Comparison of ENCODE assay signal across 19 cellular contexts in genomic region chr3:10623578-10624275, GRCh38.
"Had no signal": no experiment of that assay in that cellular context is flagged by ENCODE, and none has a peak within 500 bp of the region (broad histone marks: within the 10 kb centered on the region; RNA-seq: fewer than 3 reads in every experiment).

No MANE protein-coding gene starts in this region.

- H3K9me3 ChIP-seq: heart left ventricle, tibial artery, upper lobe of left lung, vagina had no signal

- H3K27ac ChIP-seq: coronary artery, heart left ventricle, tibial artery, upper lobe of left lung, vagina had no signal

- DNase-seq: effector CD4-positive, alpha-beta T cell; endodermal cell; heart left ventricle; hippocampal formation; kidney glomerular epithelial cell; mesendoderm; naive thymus-derived CD4-positive, alpha-beta T cell; nephron progenitor cell; stimulated activated CD4-positive, alpha-beta T cell treated with anti-CD3 and anti-CD28 coated beads, Interleukin-1b, Interleukin-23, amount 100 ng/mL, for 48 hours; stimulated activated CD4-positive, alpha-beta T cell treated with anti-CD3 and anti-CD28 coated beads, Interleukin-4, amount 100 ng/mL, for 24 hours; upper lobe of left lung had no signal

- ATAC-seq: heart left ventricle; naive thymus-derived CD4-positive, alpha-beta T cell; stimulated activated memory B cell treated with anti-CD40 and anti-IgM and Interleukin-4, amounts not matched to agents 10 μg/mL and 1 μg/mL and 100 μg/mL, for 72 hours had no signal

- H3K36me3 ChIP-seq: heart left ventricle, tibial artery, upper lobe of left lung, vagina had no signal

- H3K27me3 ChIP-seq: upper lobe of left lung, vagina had no signal

- H3K4me2 ChIP-seq: smooth muscle cell had no signal

- H3K4me3 ChIP-seq: coronary artery, heart left ventricle, smooth muscle cell, tibial artery, upper lobe of left lung, vagina had no signal

- FAIRE-seq: endothelial cell of umbilical vein, frontal cortex, islet of Langerhans had no signal

- H3K4me1 ChIP-seq: heart left ventricle, tibial artery, upper lobe of left lung, vagina had no signal
